21 cellular contexts compared by ENCODE assay signal in genomic region chr3:32831062-32831461, GRCh38. TPM values are rescaled to one million over a fixed set of nuclear protein-coding genes. Genes with fewer than 3 reads are reported as not detected.
DNase-seq lines count a peak whose midpoint lies in the region; ATAC-seq and TF ChIP-seq lines count a peak whose summit lies in the region.
"Had no signal": no experiment of that assay in that cellular context is flagged by ENCODE, and none has a peak within 500 bp of the region (broad histone marks: within the 10 kb centered on the region; RNA-seq: fewer than 3 reads in every experiment).

No MANE protein-coding gene starts in this region.

- peak overlapping the region; percentile 31; the same call in 2 of the 3 replicates for H3K4me3 Mint-ChIP-seq in GM23338
- H3K4me3 Mint-ChIP-seq: CD14-positive monocyte; CD4-positive, alpha-beta T cell; CD8-positive, alpha-beta memory T cell; HFFc6 had no signal

- H3K4ac ChIP-seq in trophoblast cell (ENCODE audit: low read depth, low read length) = peak overlapping the region; percentile 44

- no peak overlapping the region for H2AFZ ChIP-seq in GM23338
- no peak overlapping the region for H2AFZ ChIP-seq in Loucy (ENCODE audit: low read length)
- H2AFZ ChIP-seq in trophoblast cell (ENCODE audit: insufficient read depth, low read length, poor library complexity) = no peak overlapping the region

- no peaks in the 10 kb centered on the region for H3K36me3 ChIP-seq in GM23338 (ENCODE audit: insufficient read depth)
- H3K36me3 ChIP-seq in Loucy (ENCODE audit: insufficient read depth, low read length) = no peaks in the 10 kb centered on the region
- H3K36me3 ChIP-seq in iPS-15b (ENCODE audit: control insufficient read depth, insufficient read depth, low read length) = peaks cover 7% of the 10 kb centered on the region
- H3K36me3 ChIP-seq in trophoblast cell (ENCODE audit: control insufficient read depth in 1 of 2, insufficient read depth in 2 of 2, low read length in 2 of 2) = no peaks in the 10 kb centered on the region
- H3K36me3 ChIP-seq in right atrium auricular region = no peaks in the 10 kb centered on the region
- H3K36me3 ChIP-seq: BE2C; BLaER1 treated with 17β-estradiol and CSF1 and Interleukin-3, amounts not matched to agents 10 nM and 100 nM; HAP-1 had no signal

- H3K27ac ChIP-seq in GM23338 (ENCODE audit: low read depth) (peak overlapping the region; percentile 60), trophoblast cell (ENCODE audit: low read depth, low read length) (no peak overlapping the region), right atrium auricular region (no peak overlapping the region)
- H3K27ac ChIP-seq: A549; BLaER1 treated with 17β-estradiol and CSF1 and Interleukin-3, amounts not matched to agents 10 nM and 100 nM had no signal

- H3F3A ChIP-seq in GM23338 (replicated peaks; ENCODE audit: low read depth) = peaks cover 39% of the 10 kb centered on the region
- H3F3A ChIP-seq in Loucy (ENCODE audit: low read depth) = no peaks in the 10 kb centered on the region

- H3K23ac ChIP-seq in trophoblast cell (ENCODE audit: low read length) = no peak overlapping the region

- peaks cover 87% of the 10 kb centered on the region for H3K4me1 Mint-ChIP-seq in GM23338
- H3K4me1 Mint-ChIP-seq: CD8-positive, alpha-beta memory T cell had no signal

- DNase-seq in GM23338 (ENCODE audit: low spot score) (no peak), trophoblast cell (no peak), GM03348 (ENCODE audit: low spot score) (no peak), right atrium auricular region (ENCODE audit: low spot score) (no peak)
- DNase-seq: 8988T; ACHN; AML-193; BE2C; CD4-positive, alpha-beta T cell; CD8-positive, alpha-beta memory T cell; DMS 273 treated with DMSO at 0.1 percent for 48 hours; DMS79; EL; HFFc6 had no signal

- no CpG with 5 or more reads among the region's 4 CpGs for WGBS in trophoblast cell (ENCODE audit: extremely low coverage, insufficient coverage, insufficient read length)

- no peak overlapping the region for H3K9ac ChIP-seq in Loucy (ENCODE audit: low read depth, low read length, poor library complexity, severe bottlenecking)
- no peak overlapping the region for H3K9ac ChIP-seq in iPS-15b (ENCODE audit: low read depth, low read length)
- H3K9ac ChIP-seq in trophoblast cell (ENCODE audit: low read length) = no peak overlapping the region
- H3K9ac ChIP-seq: BLaER1 treated with 17β-estradiol and CSF1 and Interleukin-3, amounts not matched to agents 10 nM and 100 nM had no signal

- H3K9me2 ChIP-seq in GM23338 (ENCODE audit: insufficient read depth) = no peaks in the 10 kb centered on the region
- H3K9me2 ChIP-seq in Loucy (replicated peaks; ENCODE audit: low read depth, low read length) = no peaks in the 10 kb centered on the region

- H4K20me1 ChIP-seq in GM23338 (replicated peaks; ENCODE audit: insufficient read depth) (peaks cover 69% of the 10 kb centered on the region), Loucy (ENCODE audit: insufficient read depth, low read length, poor library complexity, severe bottlenecking) (peaks cover 5% of the 10 kb centered on the region)
- H4K20me1 ChIP-seq: BLaER1 treated with 17β-estradiol and CSF1 and Interleukin-3, amounts not matched to agents 10 nM and 100 nM had no signal

- H4K12ac ChIP-seq in trophoblast cell (ENCODE audit: low read depth, low read length) = no peak overlapping the region

- H3K27me3 Mint-ChIP-seq in GM23338 (ENCODE audit: insufficient read depth, low read depth, poor library complexity) = peaks cover 39% of the 10 kb centered on the region

- H3K18ac ChIP-seq in trophoblast cell (ENCODE audit: low read length) = no peak overlapping the region

- H2BK12ac ChIP-seq in trophoblast cell (ENCODE audit: low read length) = no peak overlapping the region

- H2BK5ac ChIP-seq in trophoblast cell (ENCODE audit: low read depth, low read length, poor library complexity) = no peak overlapping the region

- H3K79me1 ChIP-seq in trophoblast cell (ENCODE audit: low read length) = peaks cover 2% of the 10 kb centered on the region

- no peak overlapping the region for H4K8ac ChIP-seq in trophoblast cell (ENCODE audit: low read depth, low read length)

- H3K4me3 ChIP-seq in GM23338 (0 out of 2 replicates have a peak overlapping the region, but pooled peaks have one; percentile 13), Loucy (ENCODE audit: low read length, poor library complexity, severe bottlenecking) (no peak overlapping the region), iPS-15b (ENCODE audit: low read depth, low read length) (peak overlapping the region; percentile 10), trophoblast cell (ENCODE audit: low read depth, low read length) (no peak overlapping the region), right atrium auricular region (no peak overlapping the region)
- H3K4me3 ChIP-seq: A549; BLaER1 treated with 17β-estradiol and CSF1 and Interleukin-3, amounts not matched to agents 10 nM and 100 nM; HAP-1 had no signal

- H3K14ac ChIP-seq in trophoblast cell (ENCODE audit: low read length) = no peak overlapping the region

- H3K4me2 ChIP-seq in GM23338 (peak overlapping the region; percentile 89), Loucy (ENCODE audit: low read depth, low read length, poor library complexity, severe bottlenecking) (peak overlapping the region; percentile 37), trophoblast cell (ENCODE audit: low read length) (no peak overlapping the region)
- H3K4me2 ChIP-seq: A549; BLaER1 treated with 17β-estradiol and CSF1 and Interleukin-3, amounts not matched to agents 10 nM and 100 nM had no signal

- H3K4me1 ChIP-seq in GM23338 (ENCODE audit: insufficient read depth) (peaks cover 95% of the 10 kb centered on the region), Loucy (ENCODE audit: insufficient read depth, low read length, poor library complexity, severe bottlenecking) (peaks cover 56% of the 10 kb centered on the region), iPS-15b (ENCODE audit: control insufficient read depth, insufficient read depth, low read length) (peaks cover 37% of the 10 kb centered on the region), trophoblast cell (ENCODE audit: control insufficient read depth in 1 of 2, insufficient read depth in 2 of 2, low read length in 2 of 2) (peaks cover 8 to 10% of the 10 kb centered on the region in 2 experiments), right atrium auricular region (no peaks in the 10 kb centered on the region)
- H3K4me1 ChIP-seq: A549; BE2C; BLaER1 treated with 17β-estradiol and CSF1 and Interleukin-3, amounts not matched to agents 10 nM and 100 nM had no signal

- H3K27me3 ChIP-seq in GM23338 (ENCODE audit: insufficient read depth) = no peaks in the 10 kb centered on the region
- H3K27me3 ChIP-seq in Loucy (ENCODE audit: insufficient read depth, low read length, poor library complexity, severe bottlenecking) = no peaks in the 10 kb centered on the region
- no peaks in the 10 kb centered on the region for H3K27me3 ChIP-seq in iPS-15b (ENCODE audit: control insufficient read depth, insufficient read depth, low read length)
- no peaks in the 10 kb centered on the region for H3K27me3 ChIP-seq in trophoblast cell (ENCODE audit: insufficient read depth, low read length)
- no peaks in the 10 kb centered on the region for H3K27me3 ChIP-seq in right atrium auricular region
- H3K27me3 ChIP-seq: BE2C; BLaER1 treated with 17β-estradiol and CSF1 and Interleukin-3, amounts not matched to agents 10 nM and 100 nM had no signal

- H3K9me3 ChIP-seq in Loucy (ENCODE audit: insufficient read depth, low read depth, low read length) (no peaks in the 10 kb centered on the region), iPS-15b (ENCODE audit: control insufficient read depth, insufficient read depth, low read length) (no peaks in the 10 kb centered on the region), trophoblast cell (ENCODE audit: insufficient read depth, low read depth, low read length) (no peaks in the 10 kb centered on the region), right atrium auricular region (no peaks in the 10 kb centered on the region)
- H3K9me3 ChIP-seq: A549; BE2C; BLaER1 treated with 17β-estradiol and CSF1 and Interleukin-3, amounts not matched to agents 10 nM and 100 nM; HAP-1 had no signal

- no peak for TF ChIP-seq CTCF in GM23338 (conservative IDR thresholded peaks at IDR 0.05; ENCODE audit: low read depth in 2 of 2)
- no peak for TF ChIP-seq CTCF in Loucy (conservative IDR thresholded peaks at IDR 0.05; ENCODE audit: low read length)
- no peak for TF ChIP-seq CTCF in right atrium auricular region (IDR thresholded peaks at IDR 0.05)

- no peaks in the 10 kb centered on the region; the same call in 2 of the 3 replicates for H3K9me3 Mint-ChIP-seq in GM23338
- H3K9me3 Mint-ChIP-seq: CD14-positive monocyte; CD4-positive, alpha-beta T cell; CD8-positive, alpha-beta memory T cell; HFFc6 had no signal

- H3K79me2 ChIP-seq in GM23338 (replicated peaks; ENCODE audit: insufficient read depth) (peaks cover 100% of the 10 kb centered on the region), Loucy (ENCODE audit: insufficient read depth, low read length) (peaks cover 100% of the 10 kb centered on the region), trophoblast cell (ENCODE audit: control insufficient read depth, insufficient read depth, low read length, poor library complexity) (peaks cover 33% of the 10 kb centered on the region)

- no peak for ATAC-seq in GM23338
- no peak for ATAC-seq in HG03135 (IDR thresholded peaks at IDR 0.05; ENCODE audit: unreplicated experiment)
- ATAC-seq: A549 had no signal

- no peak overlapping the region for H4K91ac ChIP-seq in trophoblast cell (ENCODE audit: low read depth, low read length)

- no peak overlapping the region for H2AK5ac ChIP-seq in trophoblast cell (ENCODE audit: low read length)

- peaks cover 53% of the 10 kb centered on the region for H3K36me3 Mint-ChIP-seq in GM23338 (ENCODE audit: low read depth)
- H3K36me3 Mint-ChIP-seq: CD8-positive, alpha-beta memory T cell had no signal

- H3K27ac Mint-ChIP-seq in GM23338 = no peak overlapping the region
- H3K27ac Mint-ChIP-seq: CD14-positive monocyte; CD4-positive, alpha-beta T cell; CD8-positive, alpha-beta memory T cell; HFFc6 had no signal

- no peak overlapping the region for H2BK120ac ChIP-seq in trophoblast cell (ENCODE audit: insufficient read depth, low read length, poor library complexity)

TF ChIP-seq in GM23338, 12 proteins besides CTCF, POLR2A, EP300 and RAD21 (continues in another document):
- TF ChIP-seq EZH2phosphoT487 (IDR thresholded peaks at IDR 0.05; ENCODE audit: unreplicated experiment) = no peak

RNA-seq across cellular contexts. Expression of gene TRIM71, which starts 13.3 kb away (rescaled TPM):
- 318 and 346 TPM in 2 replicates for total RNA-seq in GM23338 (2014; rRNA removed; shearing (Covaris generic))
- polyA plus RNA-seq in GM23338 (2016; fragmentation: Nextera tagmentation; extraction: Ambion mirVana) = 71.2 and 71.5 TPM in 2 replicates
- polyA plus RNA-seq in trophoblast cell (2013) = 22.6 and 23.2 TPM in 2 replicates
- total RNA-seq in right atrium auricular region = not detected
- total RNA-seq: HFFc6 had no signal
- polyA plus RNA-seq: CD8-positive, alpha-beta memory T cell had no signal

Comparison
In these comparisons a context has a peak if more than half of its experiments do, and no peak if none do; other contexts are left out.
1. H3K4me3 ChIP-seq: peak in GM23338 (single experiment) and iPS-15b (single experiment); none in Loucy (single experiment), trophoblast cell (single experiment) and right atrium auricular region (0 of 2).
2. RNA of gene TRIM71, which starts 13.3 kb away (total RNA-seq): 318 to 346 TPM in GM23338; not detected in right atrium auricular region; every median in the first group is over 100 times any median in the second.